ENCODE assay signal across 23 cellular contexts in genomic region chr4:174244441-174244840, GRCh38. TPM values are rescaled to one million over a fixed set of nuclear protein-coding genes. Genes with fewer than 3 reads are reported as not detected.
A peak's percentile ranks its signal among the peaks of the same experiment; 100 is the strongest.
DNase-seq lines count a peak whose midpoint lies in the region; ATAC-seq and TF ChIP-seq lines count a peak whose summit lies in the region.
"Had no signal": no experiment of that assay in that cellular context is flagged by ENCODE, and none has a peak within 500 bp of the region (broad histone marks: within the 10 kb centered on the region; RNA-seq: fewer than 3 reads in every experiment).

No MANE protein-coding gene starts in this region.

- H3K9me3 Mint-ChIP-seq in CD8-positive, alpha-beta T cell = no peaks in the 10 kb centered on the region
- H3K9me3 Mint-ChIP-seq: activated T-cell treated with anti-CD3 and anti-CD28 coated beads, Interleukin-2, amount 50 U/mL, for 72 hours; naive B cell; T-cell had no signal

- no peak overlapping the region for H3K4me3 ChIP-seq in CD8-positive, alpha-beta T cell (ENCODE audit: low read depth, low read length)
- H3K4me3 ChIP-seq: adrenal gland, coronary artery, Peyer's patch, upper lobe of left lung had no signal

- H3K27ac Mint-ChIP-seq in CD8-positive, alpha-beta T cell = no peak overlapping the region
- H3K27ac Mint-ChIP-seq: activated T-cell treated with anti-CD3 and anti-CD28 coated beads, Interleukin-2, amount 50 U/mL, for 72 hours; T-cell had no signal

- H3K4me3 Mint-ChIP-seq in CD8-positive, alpha-beta T cell = no peak overlapping the region
- H3K4me3 Mint-ChIP-seq: activated T-cell treated with anti-CD3 and anti-CD28 coated beads, Interleukin-2, amount 50 U/mL, for 72 hours; naive B cell; T-cell had no signal

- TF ChIP-seq CTCF in CD8-positive, alpha-beta T cell (IDR thresholded peaks at IDR 0.05) = no peak

- CTCF ChIA-PET in CD8-positive, alpha-beta T cell (lab: Charles Lee) = interaction anchor here (1.0 kb wide), 1 partner anchor 22 kb away, joined by 3 read pairs; no protein-coding TSS in a partner anchor

- H3K36me3 ChIP-seq in CD8-positive, alpha-beta T cell (ENCODE audit: insufficient read depth, low read length) = no peaks in the 10 kb centered on the region
- H3K36me3 ChIP-seq: adrenal gland had no signal

- DNase-seq in HT1080 (ENCODE audit: low read depth) = peak; percentile 50
- peak; percentile 30 for DNase-seq in glomerular visceral epithelial cell (ENCODE audit: extremely low spot score)
- DNase-seq in NCI-H2107 (lab: John Stamatoyannopoulos, UW) = no peak
- no peak for DNase-seq in NCI-H1436 (lab: John Stamatoyannopoulos, UW)
- DNase-seq in CD8-positive, alpha-beta T cell = no peak
- no peak for DNase-seq in DMS53 (lab: John Stamatoyannopoulos, UW)
- DNase-seq: activated CD4-positive, alpha-beta T cell treated with anti-CD3 and anti-CD28 coated beads, Interleukin-2, amount 50 U/mL, for 1 hour; activated T-cell treated with anti-CD3 and anti-CD28 coated beads, Interleukin-2, amount 50 U/mL, for 72 hours; adrenal gland; C1 segment of cervical spinal cord; DND-41; hypothalamus; naive B cell; NCI-H146; NCI-H510A; Peyer's patch; retina; T-cell; upper lobe of left lung had no signal

- ATAC-seq in GM18502 (IDR thresholded peaks at IDR 0.05; ENCODE audit: poor library complexity, unreplicated experiment) (peak; percentile 76), HG02610 (IDR thresholded peaks at IDR 0.05; ENCODE audit: unreplicated experiment) (peak; percentile 81)
- ATAC-seq in CD8-positive, alpha-beta T cell = no peak
- ATAC-seq: left lobe of liver, T-cell had no signal

- H3K36me3 Mint-ChIP-seq in CD8-positive, alpha-beta T cell = peaks cover 27% of the 10 kb centered on the region
- H3K36me3 Mint-ChIP-seq: naive B cell had no signal

- POLR2A ChIA-PET in CD8-positive, alpha-beta T cell (lab: Charles Lee) = no interaction called here

- no peaks in the 10 kb centered on the region for H3K9me3 ChIP-seq in CD8-positive, alpha-beta T cell (ENCODE audit: low read length)
- H3K9me3 ChIP-seq: adrenal gland, Peyer's patch, upper lobe of left lung had no signal

- H3K4me1 Mint-ChIP-seq in CD8-positive, alpha-beta T cell (ENCODE audit: low read depth) = no peaks in the 10 kb centered on the region

- H3K4me1 ChIP-seq in CD8-positive, alpha-beta T cell (ENCODE audit: insufficient read depth, low read length) = no peaks in the 10 kb centered on the region
- H3K4me1 ChIP-seq: Peyer's patch, upper lobe of left lung had no signal

- H3K27me3 Mint-ChIP-seq in CD8-positive, alpha-beta T cell (ENCODE audit: low read depth) = no peaks in the 10 kb centered on the region
- H3K27me3 Mint-ChIP-seq: naive B cell, T-cell had no signal

- H3K27ac ChIP-seq in CD8-positive, alpha-beta T cell (ENCODE audit: low read depth, low read length) = no peak overlapping the region
- H3K27ac ChIP-seq: adrenal gland, coronary artery, Peyer's patch, upper lobe of left lung had no signal

- intact Hi-C loops in CD8-positive, alpha-beta T cell (cut with DNase I, micrococcal nuclease) = no loop called here

- H3K27me3 ChIP-seq in CD8-positive, alpha-beta T cell (ENCODE audit: insufficient read depth, low read length) = no peaks in the 10 kb centered on the region
- H3K27me3 ChIP-seq: adrenal gland, Peyer's patch, upper lobe of left lung had no signal

RNA-seq across cellular contexts. Expression of gene FBXO8, which starts 39.0 kb away (rescaled TPM):
- 20.3 and 22.2 TPM in 2 replicates for total RNA-seq in HT1080 (2014; rRNA removed; shearing (Covaris generic))
- 22.3 and 25.3 TPM in 2 replicates for polyA plus RNA-seq in HT1080 (2015; cell fraction: cytosol; rRNA removed)
- polyA plus RNA-seq in HT1080 (2015; cell fraction: nucleus; rRNA removed) = 15.5 and 17.0 TPM in 2 replicates
- total RNA-seq in CD8-positive, alpha-beta T cell = 10 to 100 TPM; 17.8 to 19.3 TPM

RNA-seq across cellular contexts. Expression of gene CEP44, which starts 39.3 kb away (rescaled TPM):
- 12.4 and 13.9 TPM in 2 replicates for total RNA-seq in HT1080 (2014; rRNA removed; shearing (Covaris generic))
- 16.8 and 21.1 TPM in 2 replicates for polyA plus RNA-seq in HT1080 (2015; cell fraction: cytosol; rRNA removed)
- 49.5 and 53.9 TPM in 2 replicates for polyA plus RNA-seq in HT1080 (2015; cell fraction: nucleus; rRNA removed)
- total RNA-seq in CD8-positive, alpha-beta T cell = 10 to 100 TPM; 11.9 to 12.1 TPM

Comparison
In these comparisons a context has a peak if more than half of its experiments do, and no peak if none do; other contexts are left out.
1. DNase-seq: peak in HT1080 (single experiment) and glomerular visceral epithelial cell (single experiment); none in NCI-H2107 (single experiment), NCI-H1436 (single experiment), CD8-positive, alpha-beta T cell (0 of 7) and DMS53 (single experiment).